ENCODE assay signal across 11 cellular contexts in the genomic region with DNA sequence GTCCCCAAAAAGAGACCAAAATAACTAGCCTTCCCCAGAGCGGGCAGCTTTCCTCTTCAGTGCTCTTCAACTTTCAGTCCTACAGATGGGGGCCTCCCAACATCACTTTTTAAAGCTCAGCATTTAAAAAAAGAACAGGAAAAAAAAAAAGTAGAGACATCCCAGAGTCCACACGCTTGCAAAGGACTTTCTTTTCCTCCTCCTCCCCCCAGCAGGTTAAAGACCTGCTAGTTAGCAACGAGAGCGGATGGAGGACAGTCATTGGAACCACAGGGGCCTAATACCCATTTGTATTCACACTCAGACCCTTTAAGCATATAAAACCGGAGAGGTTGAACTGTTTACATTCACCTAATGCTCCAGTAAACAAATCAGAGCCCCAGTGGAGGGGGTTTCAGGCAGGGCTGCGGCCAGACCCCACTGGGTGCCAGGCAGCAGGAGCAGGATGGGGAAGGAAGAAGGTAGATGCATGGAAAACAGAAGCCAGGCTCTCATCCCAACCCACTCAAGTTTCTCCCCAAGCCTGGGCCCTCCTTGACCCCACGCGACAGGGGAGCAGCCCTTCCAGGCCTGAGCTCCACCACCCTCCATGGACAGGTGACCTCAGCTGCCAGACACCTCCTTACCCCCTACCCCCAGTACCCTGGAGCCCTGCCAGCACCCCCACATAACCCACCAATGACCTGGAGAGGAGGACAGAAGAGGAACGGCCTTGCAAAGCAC. TPM values are rescaled to one million over a fixed set of nuclear protein-coding genes. Genes with fewer than 3 reads are reported as not detected.
DNase-seq lines count a peak whose midpoint lies in the region; ATAC-seq, FAIRE-seq and TF ChIP-seq lines count a peak whose summit lies in the region.
"Had no signal": no experiment of that assay in that cellular context is flagged by ENCODE, and none has a peak within 500 bp of the region (broad histone marks: within the 10 kb centered on the region; RNA-seq: fewer than 3 reads in every experiment).

No MANE protein-coding gene starts in this region.

- in situ Hi-C loops in GM12878 (cut with MboI) = loop anchor here (10.0 kb wide), 1 partner anchor 368 kb away; no protein-coding TSS in a partner anchor

- H3K27ac Mint-ChIP-seq in Caco-2 (ENCODE audit: unreplicated experiment) (peak overlapping the region; percentile 95), neural progenitor cell (peak overlapping the region; percentile 93)
- H3K27ac Mint-ChIP-seq: CD4-positive, CD25-positive, alpha-beta regulatory T cell had no signal

- H3K4me2 ChIP-seq in GM12878 (ENCODE audit: control insufficient read depth, insufficient read depth) (peak overlapping the region; percentile 68), neural progenitor cell (peak overlapping the region; percentile 79)

- no peaks in the 10 kb centered on the region for H3K27me3 Mint-ChIP-seq in Caco-2 (ENCODE audit: insufficient read depth, unreplicated experiment)
- H3K27me3 Mint-ChIP-seq in neural progenitor cell (ENCODE audit: insufficient read depth, low read depth) = peaks cover 2% of the 10 kb centered on the region

- H3K4me1 ChIP-seq in Caco-2 (peaks cover 87% of the 10 kb centered on the region), GM12878 (ENCODE audit: control insufficient read depth, insufficient read depth, low read length) (peaks cover 49% of the 10 kb centered on the region), neural progenitor cell (peaks cover 66% of the 10 kb centered on the region)

- H3K27ac ChIP-seq in GM12878 (ENCODE audit: control insufficient read depth, insufficient read depth) (peak overlapping the region; percentile 72), neural progenitor cell (no peak overlapping the region)
- H3K27ac ChIP-seq: body of pancreas had no signal

- H3K36me3 Mint-ChIP-seq in Caco-2 (ENCODE audit: insufficient read depth, unreplicated experiment) (peaks cover 40% of the 10 kb centered on the region), neural progenitor cell (peaks cover 4% of the 10 kb centered on the region)
- H3K36me3 Mint-ChIP-seq: CD4-positive, CD25-positive, alpha-beta regulatory T cell had no signal

- TF ChIP-seq CTCF in Caco-2 (IDR thresholded peaks at IDR 0.05; ENCODE audit: insufficient read depth in 1 of 2, low read depth in 1 of 2, low read length in 1 of 2, severe bottlenecking in 1 of 2, unreplicated experiment in 1 of 2) (no peak), GM12878 (IDR thresholded peaks at IDR 0.05 in 2 of 3, conservative IDR thresholded peaks at IDR 0.05 in 1 of 3; ENCODE audit: control insufficient read depth in 2 of 3, extremely low read depth in 1 of 3, insufficient read depth in 1 of 3, low read depth in 3 of 3, low read length in 3 of 3) (peak; percentile 6 to 36 (median 11); a peak in 3 of 6 replicates), neural progenitor cell (IDR thresholded peaks at IDR 0.05) (no peak)

- peaks cover 32% of the 10 kb centered on the region for H3K79me2 ChIP-seq in GM12878 (ENCODE audit: control insufficient read depth, insufficient read depth, low read length)
- no peaks in the 10 kb centered on the region for H3K79me2 ChIP-seq in neural progenitor cell (ENCODE audit: low read depth)

- peak; percentile 41 for ATAC-seq in GM21515 (IDR thresholded peaks at IDR 0.05; ENCODE audit: unreplicated experiment)
- ATAC-seq in GM12878 = peak; percentile 17
- ATAC-seq in GM19324 (IDR thresholded peaks at IDR 0.05; ENCODE audit: low FRiP score, unreplicated experiment) = no peak
- ATAC-seq in GM18519 (IDR thresholded peaks at IDR 0.05; ENCODE audit: low FRiP score, unreplicated experiment) = no peak
- no peak for ATAC-seq in HG02571 (IDR thresholded peaks at IDR 0.05; ENCODE audit: unreplicated experiment)
- ATAC-seq: body of pancreas had no signal

- H3K27me3 ChIP-seq in Caco-2 (replicated peaks; ENCODE audit: control insufficient read depth, insufficient read depth, low read length) (no peaks in the 10 kb centered on the region), GM12878 (replicated peaks in 1 of 2; ENCODE audit: control insufficient read depth in 2 of 2, insufficient read depth in 2 of 2, low read length in 1 of 2) (no peaks in the 10 kb centered on the region), neural progenitor cell (peaks cover 87% of the 10 kb centered on the region)
- H3K27me3 ChIP-seq: body of pancreas had no signal

- RAD21 ChIA-PET in GM12878 (lab: Charles Lee; ENCODE audit: unreplicated experiment) = interaction anchor here (0.6 to 2.8 kb wide), 11 partner anchors 10 to 846 kb away, joined by 3 to 10 read pairs (median 4); no protein-coding TSS in a partner anchor

- TF ChIP-seq EP300 in GM12878 (IDR thresholded peaks at IDR 0.05; ENCODE audit: borderline replicate concordance in 1 of 2, control insufficient read depth in 1 of 2, low read depth in 2 of 2, low read length in 2 of 2) = no peak

- no peaks in the 10 kb centered on the region for H3K9me3 ChIP-seq in Caco-2
- no peaks in the 10 kb centered on the region for H3K9me3 ChIP-seq in GM12878 (replicated peaks; ENCODE audit: control insufficient read depth, insufficient read depth, low read length)
- H3K9me3 ChIP-seq in neural progenitor cell (ENCODE audit: low read depth) = no peaks in the 10 kb centered on the region
- H3K9me3 ChIP-seq: body of pancreas had no signal

- no peak for FAIRE-seq in GM12878 (lab: Jason Lieb, UNC)

- no peaks in the 10 kb centered on the region for H3K9me3 Mint-ChIP-seq in Caco-2 (ENCODE audit: unreplicated experiment)
- H3K9me3 Mint-ChIP-seq in neural progenitor cell = no peaks in the 10 kb centered on the region

- SMC1A ChIA-PET in GM12878 (lab: Charles Lee; ENCODE audit: uncharacterized antibody, unreplicated experiment) = interaction anchor here (0.8 to 3.7 kb wide), 9 partner anchors 11 to 846 kb away, joined by 3 to 16 read pairs (median 4); a partner anchor contains a TSS

- H3K9ac ChIP-seq in GM12878 (ENCODE audit: control insufficient read depth, insufficient read depth, low read length) (peak overlapping the region; percentile 41), neural progenitor cell (no peak overlapping the region)

- H3K4me3 ChIP-seq in Caco-2 (ENCODE audit: low read depth, low read length) (no peak overlapping the region), GM12878 (peak overlapping the region; percentile 60; the same call in 1 of the 2 replicates), neural progenitor cell (peak overlapping the region; percentile 38)
- H3K4me3 ChIP-seq: body of pancreas had no signal

- peak; percentile 65 for TF ChIP-seq RAD21 in GM12878 (IDR thresholded peaks at IDR 0.05; ENCODE audit: insufficient read depth, low read depth, low read length)

- no peak for TF ChIP-seq POLR2A in GM12878 (IDR thresholded peaks at IDR 0.05; ENCODE audit: low read depth, low read length)

- WGBS in GM12878 (ENCODE audit: insufficient coverage, insufficient replicate concordance, low lambda C conversion rate, missing lambda C conversion rate) = 28% methylated on average over 9 of the region's 9 CpGs

- no peaks in the 10 kb centered on the region for H3K36me3 ChIP-seq in Caco-2 (ENCODE audit: control insufficient read depth, insufficient read depth, low read length)
- no peaks in the 10 kb centered on the region for H3K36me3 ChIP-seq in GM12878 (ENCODE audit: control insufficient read depth in 2 of 2, insufficient read depth in 2 of 2, low read length in 1 of 2)
- H3K36me3 ChIP-seq in neural progenitor cell = no peaks in the 10 kb centered on the region

- H4K20me1 ChIP-seq in GM12878 (ENCODE audit: control insufficient read depth, insufficient read depth) = no peaks in the 10 kb centered on the region
- peaks cover 81% of the 10 kb centered on the region for H4K20me1 ChIP-seq in neural progenitor cell (ENCODE audit: low read depth)

- intact Hi-C loops in Caco-2 (cut with micrococcal nuclease; ENCODE audit: unreplicated experiment) = no loop called here
- intact Hi-C loops in GM12878 (cut with micrococcal nuclease; ENCODE audit: unreplicated experiment) = loop anchor here (10.0 kb wide), 3 partner anchors 162 to 368 kb away; no protein-coding TSS in a partner anchor

- H3K4me1 Mint-ChIP-seq in Caco-2 (ENCODE audit: low read depth, unreplicated experiment) (peaks cover 92% of the 10 kb centered on the region), neural progenitor cell (peaks cover 92% of the 10 kb centered on the region)
- H3K4me1 Mint-ChIP-seq: CD4-positive, CD25-positive, alpha-beta regulatory T cell had no signal

- H3K4me3 Mint-ChIP-seq in Caco-2 (ENCODE audit: unreplicated experiment) = peak overlapping the region; percentile 2
- peak overlapping the region; percentile 74 for H3K4me3 Mint-ChIP-seq in neural progenitor cell
- H3K4me3 Mint-ChIP-seq: CD4-positive, CD25-positive, alpha-beta regulatory T cell had no signal

- POLR2A ChIA-PET in Caco-2 (lab: Charles Lee) = no interaction called here
- POLR2A ChIA-PET in GM12878 (lab: Charles Lee) = interaction anchor here (0.5 to 1.4 kb wide), 2 partner anchors 15 to 17 kb away, joined by 5 to 7 read pairs; no protein-coding TSS in a partner anchor

- peaks cover 67% of the 10 kb centered on the region for H3F3A ChIP-seq in neural progenitor cell (ENCODE audit: low read depth)

- CTCF ChIA-PET in Caco-2 (lab: Charles Lee) = interaction anchor here (1.1 to 1.5 kb wide), 3 partner anchors 38 to 200 kb away, joined by 3 to 4 read pairs (median 3); no protein-coding TSS in a partner anchor
- CTCF ChIA-PET in GM12878 (lab: Yijun Ruan, JAX) = interaction anchor here (1.0 to 2.1 kb wide), 6 partner anchors 9 to 924 kb away, joined by 3 to 14 read pairs (median 4); a partner anchor contains a TSS

- peak overlapping the region; percentile 37 for H2AFZ ChIP-seq in GM12878 (ENCODE audit: control insufficient read depth, low read depth, low read length)
- no peak overlapping the region for H2AFZ ChIP-seq in neural progenitor cell (replicated peaks)

- BruUV-seq in Caco-2 (replicated peaks; lab: Mats Ljungman, UMichigan) (no TSS peak), GM12878 (replicated peaks; lab: Mats Ljungman, UMichigan) (no TSS peak)

- no peak for DNase-seq in Caco-2
- DNase-seq in GM12878 (ENCODE audit: low read depth, low spot score) = peak; percentile 53
- peak; percentile 57 for DNase-seq in neural progenitor cell (ENCODE audit: low spot score)
- DNase-seq in NCI-H526 (lab: John Stamatoyannopoulos, UW) = no peak
- DNase-seq: body of pancreas; CD4-positive, CD25-positive, alpha-beta regulatory T cell; MM.1S had no signal

RNA-seq across cellular contexts. Expression of a gene that starts 15.2 kb away (rescaled TPM):
- total RNA-seq in Caco-2 (2022) (39.9 TPM in 2 replicates), GM12878 (2014; rRNA removed) (1.5 and 1.6 TPM in 2 replicates), GM12878 (2014; rRNA removed; fragmentation: Illumina TruSeq; extraction: Trizol) (1.4 and 2.4 TPM in 2 replicates), GM12878 (2021) (7.8 and 8.6 TPM in 2 replicates), neural progenitor cell (ENCODE audit: low replicate concordance) (1.5 and 2.4 TPM in 2 replicates)
- 31.8 and 32.2 TPM in 2 replicates for total RNA-seq in GM12878 (2013; cell fraction: nucleolus; rRNA removed)
- 1.5 TPM for polyA plus RNA-seq in GM12878 (2011; ENCODE audit: low read depth)
- polyA plus RNA-seq in GM12878 (2011; rRNA removed) (1.3 and 1.5 TPM in 2 replicates), GM12878 (2014; fragmentation: Illumina TruSeq; extraction: Trizol) (3.2 and 3.4 TPM in 2 replicates), GM12878 (2014; fragmentation: Nextera tagmentation; extraction: Ambion mirVana) (1 to 10 TPM in 1 of 2 experiments, under 1 TPM in 1; 0.68 to 3.5 TPM), GM12878 (2014; rRNA removed) (2.1 and 2.4 TPM in 2 replicates), GM12878 (2016; fragmentation: Nextera tagmentation; extraction: Ambion mirVana) (1 to 10 TPM; 2.0 to 2.8 TPM)
- polyA plus RNA-seq in GM12878 (2011; cell fraction: cytosol; rRNA removed) = 0.79 and 0.90 TPM in 2 replicates
- 1.6 and 2.4 TPM in 2 replicates for polyA plus RNA-seq in GM12878 (2011; cell fraction: nucleus; rRNA removed)
- 2.3 and 3.5 TPM in 2 replicates for polyA plus RNA-seq in GM12878 (2012)
- 5.3 and 6.6 TPM in 2 replicates for polyA minus RNA-seq in GM12878 (2011; rRNA and poly(A)+ RNA removed)
- polyA minus RNA-seq in GM12878 (2011; cell fraction: cytosol; rRNA and poly(A)+ RNA removed) = 2.9 and 3.2 TPM in 2 replicates
- 6.0 and 15.7 TPM in 2 replicates for polyA minus RNA-seq in GM12878 (2011; cell fraction: nucleus; rRNA and poly(A)+ RNA removed)

Comparison
In these comparisons a context has a peak if more than half of its experiments do, and no peak if none do; other contexts are left out.
1. DNase-seq: peak in GM12878 (single experiment) and neural progenitor cell (single experiment); none in Caco-2 (0 of 2) and NCI-H526 (0 of 2).
2. CTCF ChIP-seq: peak in GM12878 (3 of 3); none in Caco-2 (0 of 2) and neural progenitor cell (single experiment).
3. ATAC-seq: peak in GM21515 (single experiment) and GM12878 (single experiment); none in GM19324 (single experiment), GM18519 (single experiment) and HG02571 (single experiment).